In the genomic region with DNA sequence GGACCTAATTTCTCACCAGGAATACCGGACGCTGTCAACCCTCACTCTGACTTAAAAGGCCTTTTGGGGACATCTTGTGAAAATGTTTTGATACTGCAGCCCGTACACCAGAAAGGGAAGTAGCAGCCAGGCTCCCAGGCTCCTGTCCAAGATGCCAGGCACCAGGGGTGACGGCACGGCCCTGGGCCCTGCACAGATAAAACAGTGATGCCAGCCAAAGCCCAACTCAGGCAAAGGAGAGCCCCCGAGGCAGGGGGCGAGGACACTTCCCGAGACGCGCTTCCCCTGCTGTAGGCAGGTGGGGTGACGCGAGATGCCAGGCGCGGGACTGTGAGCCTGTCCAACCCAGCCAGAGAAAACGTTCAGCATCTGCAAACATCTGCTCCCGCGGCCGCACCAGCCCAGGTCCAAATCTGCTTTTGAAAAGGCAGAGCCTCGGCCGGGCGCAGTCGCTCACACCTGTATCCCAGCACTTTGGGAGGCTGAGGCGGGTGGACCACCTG, we compare ENCODE assay signal across 9 cellular contexts. TPM values are rescaled to one million over a fixed set of nuclear protein-coding genes. Genes with fewer than 3 reads are reported as not detected.
DNase-seq lines count a peak whose midpoint lies in the region; FAIRE-seq and TF ChIP-seq lines count a peak whose summit lies in the region.
"Had no signal": no experiment of that assay in that cellular context is flagged by ENCODE, and none has a peak within 500 bp of the region (broad histone marks: within the 10 kb centered on the region; RNA-seq: fewer than 3 reads in every experiment).

No MANE protein-coding gene starts in this region.

- CTCF ChIA-PET in activated CD4-positive, alpha-beta memory T cell treated with anti-CD3 and anti-CD28 coated beads for 36 hours (lab: Charles Lee) = interaction anchor here (0.8 to 1.7 kb wide), 4 partner anchors 33 to 151 kb away, joined by 3 to 7 read pairs (median 3); no protein-coding TSS in a partner anchor

- H3K4me2 ChIP-seq in parathyroid adenoma (ENCODE audit: low read length) = no peak overlapping the region

- no peaks in the 10 kb centered on the region for H3K27me3 Mint-ChIP-seq in activated CD4-positive, alpha-beta memory T cell treated with anti-CD3 and anti-CD28 coated beads for 36 hours
- H3K27me3 Mint-ChIP-seq: dendritic cell treated with granulocyte-macrophage colony-stimulating factor and Interleukin-4, amounts not matched to agents 40 ng/mL and 50 ng/mL, for 4 days had no signal

- H3K27ac ChIP-seq in parathyroid adenoma (no peak overlapping the region), small intestine (ENCODE audit: low read depth in 1 of 2, low read length in 1 of 2) (no peak overlapping the region)

- H3K4me3 ChIP-seq in GM12865 (ENCODE audit: low read depth, low read length) (no peak overlapping the region), epithelial cell of esophagus (ENCODE audit: low read length) (no peak overlapping the region), parathyroid adenoma (ENCODE audit: low read depth, low read length) (no peak overlapping the region), small intestine (ENCODE audit: low read depth in 1 of 2, low read length in 2 of 2) (no peak overlapping the region)

- POLR2A ChIA-PET in activated CD4-positive, alpha-beta memory T cell treated with anti-CD3 and anti-CD28 coated beads for 36 hours (lab: Charles Lee) = no interaction called here

- peaks cover 10% of the 10 kb centered on the region for H3K4me1 Mint-ChIP-seq in activated CD4-positive, alpha-beta memory T cell treated with anti-CD3 and anti-CD28 coated beads for 36 hours (ENCODE audit: low read depth)

- no peaks in the 10 kb centered on the region for H3K79me2 ChIP-seq in parathyroid adenoma

- intact Hi-C loops in activated CD4-positive, alpha-beta memory T cell treated with anti-CD3 and anti-CD28 coated beads for 36 hours (cut with micrococcal nuclease) = no loop called here

- TF ChIP-seq CTCF in GM12865 (IDR thresholded peaks at IDR 0.05; ENCODE audit: insufficient read depth, low read depth, low read length, missing control alignments) (peak; percentile 45), epithelial cell of esophagus (IDR thresholded peaks at IDR 0.05; ENCODE audit: insufficient read depth, low read depth, low read length, missing control alignments) (peak; percentile 42), parathyroid adenoma (IDR thresholded peaks at IDR 0.05) (peak; percentile 14)

- DNase-seq in GM12865 (ENCODE audit: low read depth) = peak; percentile 56
- DNase-seq in NCI-H69 (lab: John Stamatoyannopoulos, UW) = peak; percentile 71
- peak; percentile 39 for DNase-seq in epithelial cell of esophagus (ENCODE audit: low read depth)
- DNase-seq in small intestine = no peak
- DNase-seq in activated CD4-positive, alpha-beta memory T cell treated with anti-CD3 and anti-CD28 coated beads for 36 hours = no peak
- no peak for DNase-seq in GM12892 (ENCODE audit: insufficient read length)
- DNase-seq in occipital lobe (lab: John Stamatoyannopoulos, UW) = no peak

- no peak overlapping the region for H3K27ac Mint-ChIP-seq in activated CD4-positive, alpha-beta memory T cell treated with anti-CD3 and anti-CD28 coated beads for 36 hours
- H3K27ac Mint-ChIP-seq: dendritic cell treated with granulocyte-macrophage colony-stimulating factor and Interleukin-4, amounts not matched to agents 40 ng/mL and 50 ng/mL, for 4 days had no signal

- no peaks in the 10 kb centered on the region for H3K9me3 ChIP-seq in parathyroid adenoma (ENCODE audit: control insufficient read depth, low read length)
- H3K9me3 ChIP-seq in small intestine (ENCODE audit: control insufficient read depth, low read depth) = no peaks in the 10 kb centered on the region

- H3K36me3 Mint-ChIP-seq in activated CD4-positive, alpha-beta memory T cell treated with anti-CD3 and anti-CD28 coated beads for 36 hours = no peaks in the 10 kb centered on the region

- H3K9ac ChIP-seq in parathyroid adenoma = no peak overlapping the region

- H3K4me1 ChIP-seq in parathyroid adenoma (no peaks in the 10 kb centered on the region), small intestine (ENCODE audit: control insufficient read depth in 2 of 2, insufficient read depth in 1 of 2, low read depth in 1 of 2, low read length in 1 of 2) (no peaks in the 10 kb centered on the region)

- no peak for TF ChIP-seq POLR2A in GM12892 (IDR thresholded peaks at IDR 0.05; ENCODE audit: low read depth, low read length)

- H2AFZ ChIP-seq in parathyroid adenoma = no peak overlapping the region

- H3K36me3 ChIP-seq in parathyroid adenoma (ENCODE audit: control insufficient read depth, insufficient read depth, low read length) (no peaks in the 10 kb centered on the region), small intestine (ENCODE audit: control insufficient read depth in 2 of 2, insufficient read depth in 2 of 2, low read length in 2 of 2) (no peaks in the 10 kb centered on the region)

- H3K27me3 ChIP-seq in parathyroid adenoma (ENCODE audit: control insufficient read depth, insufficient read depth, low read length) = no peaks in the 10 kb centered on the region
- H3K27me3 ChIP-seq in small intestine (ENCODE audit: control insufficient read depth in 2 of 2, insufficient read depth in 2 of 2, low read length in 2 of 2) = no peaks in the 10 kb centered on the region

- WGBS in small intestine, 3 donors = 59 to 66% (median 63%) methylated on average over 23 of the region's 23 CpGs

- no peaks in the 10 kb centered on the region for H3K9me3 Mint-ChIP-seq in activated CD4-positive, alpha-beta memory T cell treated with anti-CD3 and anti-CD28 coated beads for 36 hours
- H3K9me3 Mint-ChIP-seq: dendritic cell treated with granulocyte-macrophage colony-stimulating factor and Interleukin-4, amounts not matched to agents 40 ng/mL and 50 ng/mL, for 4 days had no signal

- H3K4me3 Mint-ChIP-seq in activated CD4-positive, alpha-beta memory T cell treated with anti-CD3 and anti-CD28 coated beads for 36 hours = no peak overlapping the region
- H3K4me3 Mint-ChIP-seq: dendritic cell treated with granulocyte-macrophage colony-stimulating factor and Interleukin-4, amounts not matched to agents 40 ng/mL and 50 ng/mL, for 4 days had no signal

- FAIRE-seq in small intestine (lab: Jason Lieb, UNC) (no peak), GM12892 (lab: Jason Lieb, UNC) (no peak)

RNA-seq across cellular contexts. Expression of gene ZFAND2A, which starts 15.7 kb away (rescaled TPM):
- polyA plus RNA-seq in small intestine = 10 to 100 TPM; 29.4 to 84.5 (median 71.6) TPM
- total RNA-seq in activated CD4-positive, alpha-beta memory T cell treated with anti-CD3 and anti-CD28 coated beads for 36 hours = 10 to 100 TPM; 24.1 to 27.5 TPM
- polyA plus RNA-seq in GM12892 (2012; ENCODE audit: missing spikeins) = 21.5 TPM
- total RNA-seq in occipital lobe = 14.7 TPM

RNA-seq across cellular contexts. Expression of gene GPER1, which starts 56.4 kb away (rescaled TPM):
- 1 to 10 TPM in 1 of 3 donors, under 1 TPM in 2; 0.54 to 4.7 (median 0.67) TPM for polyA plus RNA-seq in small intestine
- total RNA-seq in activated CD4-positive, alpha-beta memory T cell treated with anti-CD3 and anti-CD28 coated beads for 36 hours = under 1 TPM; 0.12 to 0.22 TPM
- 7.1 TPM for polyA plus RNA-seq in GM12892 (2012; ENCODE audit: missing spikeins)
- total RNA-seq in occipital lobe = 1.1 TPM

Comparison
In these comparisons a context has a peak if more than half of its experiments do, and no peak if none do; other contexts are left out.
1. DNase-seq: peak in GM12865 (single experiment), NCI-H69 (single experiment) and epithelial cell of esophagus (single experiment); none in small intestine (single experiment), activated CD4-positive, alpha-beta memory T cell treated with anti-CD3 and anti-CD28 coated beads for 36 hours (single experiment), GM12892 (single experiment) and occipital lobe (single experiment).
2. Peak in every context shown above with its lines, with median percentiles within 50 percentile points of each other: CTCF ChIP-seq.